ENCODE assay signal across 18 cellular contexts in the genomic region with DNA sequence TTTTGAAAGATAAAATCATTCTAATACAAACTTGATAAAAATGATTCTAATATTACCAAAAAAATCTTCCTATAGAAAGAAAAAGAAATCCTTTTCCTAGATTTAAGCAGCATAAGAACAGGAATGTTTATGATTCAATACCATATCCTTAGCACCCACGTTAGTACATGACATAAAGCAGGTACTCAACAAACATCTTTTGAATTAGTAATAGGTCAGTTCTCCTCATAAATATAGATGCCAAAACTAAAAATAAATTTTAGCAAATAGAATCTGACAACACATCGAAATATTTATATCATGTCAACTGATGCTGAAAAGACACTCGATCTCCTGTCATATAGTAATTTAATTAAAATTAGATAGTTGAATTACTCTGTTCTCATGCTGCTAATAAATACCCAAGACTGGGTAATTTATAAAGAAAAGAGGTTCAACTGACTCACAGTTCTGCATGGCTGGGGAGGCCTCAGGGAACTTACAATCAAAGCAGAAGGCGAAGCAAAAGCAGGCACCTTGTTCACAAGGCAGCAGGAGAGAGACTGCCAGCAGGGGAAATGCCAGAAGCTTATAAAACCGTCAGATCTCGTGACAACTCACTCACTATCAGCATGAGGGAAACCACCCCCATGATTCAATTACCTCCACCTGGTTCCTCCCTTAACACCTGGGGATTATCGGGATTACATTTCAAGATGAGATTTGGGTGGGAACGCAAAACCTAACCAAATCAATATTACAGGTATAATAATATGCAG.
"Had no signal": no experiment of that assay in that cellular context is flagged by ENCODE, and none has a peak within 500 bp of the region (broad histone marks: within the 10 kb centered on the region; RNA-seq: fewer than 3 reads in every experiment).

No MANE protein-coding gene starts in this region.

- ATAC-seq: activated naive CD8-positive, alpha-beta T cell treated with anti-CD3 and anti-CD28 coated beads, Interleukin-2, amount 50 U/mL, for 24 hours; activated T-cell treated with anti-CD3 and anti-CD28 coated beads, Interleukin-2, amount 50 U/mL, for 4 hours; effector memory CD8-positive, alpha-beta T cell; lower lobe of right lung; natural killer cell treated with Interleukin-12 subunit alpha and Interleukin-12 subunit beta and Interleukin-15 and Interleukin-18, amount 100 ng/mL, for 72 hours; sciatic nerve; stimulated activated effector memory CD8-positive, alpha-beta T cell treated with anti-CD3 and anti-CD28 coated beads, Interleukin-12 subunit alpha, Interleukin-12 subunit beta, amount 100 ng/mL, for 72 hours; T-cell had no signal

- H3K27ac ChIP-seq: epithelial cell of prostate, lower lobe of right lung, stomach had no signal

- H3K36me3 ChIP-seq: lower lobe of right lung, stomach had no signal

- DNase-seq: activated CD4-positive, alpha-beta T cell treated with anti-CD3 and anti-CD28 coated beads, Interleukin-2, amount 10 ng/mL, durations not matched to agents 7 days and 5 days; activated CD8-positive, alpha-beta memory T cell treated with anti-CD3 and anti-CD28 coated beads, Interleukin-2, amount 50 U/mL, for 4 hours; activated naive CD4-positive, alpha-beta T cell treated with anti-CD3 and anti-CD28 coated beads for 36 hours; activated naive CD8-positive, alpha-beta T cell treated with anti-CD3 and anti-CD28 coated beads, Interleukin-2, amount 50 U/mL, for 24 hours; activated T-cell treated with anti-CD3 and anti-CD28 coated beads, Interleukin-2, amount 50 U/mL, for 4 hours; anterior cingulate cortex; caudate nucleus; effector memory CD8-positive, alpha-beta T cell; lower lobe of right lung; stimulated activated CD4-positive, alpha-beta T cell treated with anti-CD3 and anti-CD28 coated beads, Interleukin-4, amount 100 ng/mL, for 24 hours; stomach; T-cell; trophoblast cell had no signal

- H3K4me1 ChIP-seq: lower lobe of right lung, stomach had no signal

- H3K27me3 ChIP-seq: stomach had no signal

- H3K9me3 ChIP-seq: lower lobe of right lung, stomach had no signal

- H3K4me3 ChIP-seq: lower lobe of right lung, smooth muscle cell, stomach had no signal
